2 cellular contexts compared by ENCODE assay signal in the genomic region with DNA sequence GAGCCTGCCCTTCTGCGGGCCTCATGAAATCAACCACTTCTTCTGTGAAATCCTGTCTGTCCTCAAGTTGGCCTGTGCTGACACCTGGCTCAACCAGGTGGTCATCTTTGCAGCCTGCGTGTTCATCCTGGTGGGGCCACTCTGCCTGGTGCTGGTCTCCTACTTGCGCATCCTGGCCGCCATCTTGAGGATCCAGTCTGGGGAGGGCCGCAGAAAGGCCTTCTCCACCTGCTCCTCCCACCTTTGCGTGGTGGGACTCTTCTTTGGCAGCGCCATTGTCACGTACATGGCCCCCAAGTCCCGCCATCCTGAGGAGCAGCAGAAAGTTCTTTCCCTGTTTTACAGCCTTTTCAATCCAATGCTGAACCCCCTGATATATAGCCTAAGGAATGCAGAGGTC. TPM values are rescaled to one million over a fixed set of nuclear protein-coding genes. Genes with fewer than 3 reads are reported as not detected.
"Had no signal": no experiment of that assay in that cellular context is flagged by ENCODE, and none has a peak within 500 bp of the region (broad histone marks: within the 10 kb centered on the region; RNA-seq: fewer than 3 reads in every experiment).

No MANE protein-coding gene starts in this region.

RNA-seq across cellular contexts. Expression of a gene that starts 6.6 kb away (rescaled TPM):
- total RNA-seq: G401, GM12878 had no signal
- polyA plus RNA-seq: GM12878 had no signal

RNA-seq across cellular contexts. Expression of a gene that starts 20.2 kb away (rescaled TPM):
- total RNA-seq: G401, GM12878 had no signal
- polyA plus RNA-seq: GM12878 had no signal

RNA-seq across cellular contexts. Expression of a gene that starts 43.5 kb away (rescaled TPM):
- total RNA-seq: G401, GM12878 had no signal
- polyA plus RNA-seq: GM12878 had no signal

RNA-seq across cellular contexts. Expression of a gene that starts 53.7 kb away (rescaled TPM):
- total RNA-seq: G401 had no signal

RNA-seq across cellular contexts. Expression of a gene that starts 60.0 kb away (rescaled TPM):
- total RNA-seq: G401, GM12878 had no signal
- polyA plus RNA-seq: GM12878 had no signal
